In the genomic region with DNA sequence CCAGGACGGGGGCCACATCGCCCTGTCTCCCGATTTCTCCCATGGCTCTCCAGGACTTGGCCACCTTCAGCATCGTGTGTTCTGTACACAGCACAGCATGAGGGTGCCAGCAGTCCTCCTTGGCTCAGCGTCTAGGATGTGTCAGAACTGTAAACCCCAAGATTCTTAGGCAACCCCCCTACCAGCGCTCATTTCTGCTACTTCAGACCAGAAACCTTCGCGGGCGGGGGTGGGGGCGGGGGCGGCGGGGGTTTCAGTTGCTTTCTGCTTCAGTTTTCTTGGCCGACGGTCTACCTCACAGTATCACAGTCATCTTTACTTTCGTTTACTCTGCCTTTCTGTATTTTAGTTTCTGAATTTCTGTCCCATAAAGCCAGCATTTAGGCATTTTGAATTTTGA, we compare ENCODE assay signal across 10 cellular contexts.
DNase-seq lines count a peak whose midpoint lies in the region; ATAC-seq and TF ChIP-seq lines count a peak whose summit lies in the region.
"Had no signal": no experiment of that assay in that cellular context is flagged by ENCODE, and none has a peak within 500 bp of the region (broad histone marks: within the 10 kb centered on the region; RNA-seq: fewer than 3 reads in every experiment).

No MANE protein-coding gene starts in this region.

- peaks cover 8% of the 10 kb centered on the region for H3K4me1 ChIP-seq in osteoblast (ENCODE audit: insufficient read depth, low read length)

- H2AFZ ChIP-seq in osteoblast (ENCODE audit: low read length) = no peak overlapping the region

- DNase-seq in GM19240 (ENCODE audit: insufficient read length, low spot score) = peak; percentile 20
- DNase-seq in activated T-cell treated with anti-CD3 and anti-CD28 coated beads for 4 hours = peak; percentile 12
- peak; percentile 15 to 39 for DNase-seq in stimulated activated CD4-positive, alpha-beta T cell treated with anti-CD3 and anti-CD28 coated beads, Interleukin-4, amount 100 ng/mL, for 48 hours (ENCODE audit: low read depth in 2 of 2)
- DNase-seq in foreskin fibroblast = no peak
- DNase-seq in ACHN = no peak
- no peak for DNase-seq in kidney tubule cell (ENCODE audit: low spot score)
- DNase-seq in osteoblast (ENCODE audit: insufficient read length, low spot score, missing footprints) = no peak
- DNase-seq: NCI-H524 treated with DMSO at 0.1 percent for 48 hours had no signal

- H3K9me3 ChIP-seq in osteoblast (ENCODE audit: low read depth, low read length) = no peaks in the 10 kb centered on the region

- no peak overlapping the region for H3K27ac ChIP-seq in osteoblast (ENCODE audit: low read depth, low read length)

- no peaks in the 10 kb centered on the region for H3K36me3 ChIP-seq in osteoblast (ENCODE audit: insufficient read depth, low read length)

- TF ChIP-seq CTCF in foreskin fibroblast (IDR thresholded peaks at IDR 0.05; ENCODE audit: low read depth, low read length) (no peak), osteoblast (IDR thresholded peaks at IDR 0.05; ENCODE audit: extremely low read depth, low read depth, low read length) (no peak)

- peak; percentile 66 for ATAC-seq in HG02943 (IDR thresholded peaks at IDR 0.05; ENCODE audit: low read depth, unreplicated experiment)

- no peak overlapping the region for H3K4me2 ChIP-seq in osteoblast (ENCODE audit: insufficient read depth, low read length)

- no peaks in the 10 kb centered on the region for H3K27me3 ChIP-seq in osteoblast (ENCODE audit: insufficient read depth, low read length)

- in situ Hi-C loops in ACHN (cut with HindIII; ENCODE audit: low pct_ligation_motif_present, low pct_unique_long_range_greater_than_20kb, low sequenced_read_pairs) = no loop called here

- no peaks in the 10 kb centered on the region for H3K79me2 ChIP-seq in osteoblast (ENCODE audit: insufficient read depth, low read length)

- no peaks in the 10 kb centered on the region for H4K20me1 ChIP-seq in osteoblast (ENCODE audit: insufficient read depth, low read length)

- H3K4me3 ChIP-seq in foreskin fibroblast (ENCODE audit: low read depth in 1 of 2, low read length in 2 of 2) (no peak overlapping the region), osteoblast (ENCODE audit: insufficient read depth, low read length) (no peak overlapping the region)
- H3K4me3 ChIP-seq: lung had no signal

Comparison
In these comparisons a context has a peak if more than half of its experiments do, and no peak if none do; other contexts are left out.
1. DNase-seq: peak in GM19240 (single experiment), activated T-cell treated with anti-CD3 and anti-CD28 coated beads for 4 hours (single experiment) and stimulated activated CD4-positive, alpha-beta T cell treated with anti-CD3 and anti-CD28 coated beads, Interleukin-4, amount 100 ng/mL, for 48 hours (2 of 2); none in foreskin fibroblast (0 of 2), ACHN (single experiment), kidney tubule cell (single experiment) and osteoblast (single experiment).